In the genomic region with DNA sequence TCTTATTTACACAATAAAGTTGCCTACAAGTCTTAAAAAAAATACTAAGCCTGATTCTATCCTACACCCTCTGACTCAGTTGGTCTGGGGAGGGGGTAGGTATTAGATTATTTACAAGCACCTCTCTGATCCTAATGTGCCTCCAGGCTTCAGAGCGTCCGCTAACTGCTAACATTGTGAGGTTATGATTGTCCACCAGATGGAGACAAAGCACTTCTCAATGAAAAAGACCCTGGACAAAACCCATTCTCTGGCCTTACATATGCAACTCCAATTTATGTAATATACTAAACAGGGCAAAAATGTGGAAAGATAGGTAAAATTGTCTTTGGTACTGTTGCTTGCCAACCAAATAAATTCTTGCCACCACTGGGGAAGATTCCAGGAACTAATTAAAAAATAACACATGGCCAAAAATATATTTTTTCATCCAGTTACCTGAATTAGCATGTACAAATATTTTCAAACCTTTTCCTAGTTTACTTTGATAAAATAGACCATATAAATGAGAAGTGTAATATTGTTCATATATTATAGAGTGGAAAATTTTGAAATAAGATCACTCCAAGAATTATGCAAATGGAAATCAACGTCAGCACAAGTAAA, we compare ENCODE assay signal across 8 cellular contexts.
DNase-seq lines count a peak whose midpoint lies in the region; ATAC-seq and TF ChIP-seq lines count a peak whose summit lies in the region.

No MANE protein-coding gene starts in this region.

- no peaks in the 10 kb centered on the region for H3K36me3 ChIP-seq in HEK293 (ENCODE audit: control insufficient read depth in 2 of 2, insufficient read depth in 1 of 2, low read length in 2 of 2)

- H3K4me3 Mint-ChIP-seq in effector memory CD8-positive, alpha-beta T cell, result no peak overlapping the region

- no peak for TF ChIP-seq POLR2A in GM18505 (IDR thresholded peaks at IDR 0.05; ENCODE audit: borderline replicate concordance, extremely low read depth, insufficient read depth, insufficient read length)

- DNase-seq in stimulated activated CD4-positive, alpha-beta T cell treated with anti-CD3 and anti-CD28 coated beads, Interleukin-2, amount 100 ng/mL, for 4 hours (ENCODE audit: low read depth), result peak; percentile 12
- no peak for DNase-seq in stimulated activated CD4-positive, alpha-beta T cell treated with anti-CD3 and anti-CD28 coated beads, Interleukin-12 subunit alpha, Interleukin-12 subunit beta, amount 100 ng/mL, for 4 hours
- DNase-seq in NCI-H1694 treated with DMSO at 0.1 percent for 48 hours (lab: John Stamatoyannopoulos, UW) (peak; percentile 67), SW480 (ENCODE audit: low spot score) (peak; percentile 67), lung microvascular endothelial cell (ENCODE audit: low read depth in 2 of 2) (peak; percentile 70 to 81)
- peak; percentile 25 to 49 (median 32) for DNase-seq in effector memory CD8-positive, alpha-beta T cell

- CTCF ChIA-PET in HEK293 (lab: Yijun Ruan, JAX), result interaction anchor here (0.6 to 1.4 kb wide), 8 partner anchors 9 to 1072 kb away, joined by 3 to 4 read pairs (median 3); no protein-coding TSS in a partner anchor

- POLR2A ChIA-PET in HEK293 (lab: Yijun Ruan, JAX), result no interaction called here

- H3K27ac ChIP-seq in HEK293 (ENCODE audit: extremely low read depth, low read depth, low read length), result no peak overlapping the region

- peak; percentile 73 for ATAC-seq in effector memory CD8-positive, alpha-beta T cell (replicated peaks)
- ATAC-seq in GM18505 (IDR thresholded peaks at IDR 0.05; ENCODE audit: unreplicated experiment), result no peak

- no peaks in the 10 kb centered on the region for H3K9me3 ChIP-seq in HEK293 (ENCODE audit: control insufficient read depth, insufficient read depth, low read depth, low read length)

- TF ChIP-seq CTCF in HEK293 (tag by site-specific recombination; IDR thresholded peaks at IDR 0.05), result peak; percentile 62

- H3K4me1 Mint-ChIP-seq in effector memory CD8-positive, alpha-beta T cell (ENCODE audit: low read depth in 2 of 2), result peaks cover 0 to 3% of the 10 kb centered on the region in 2 donors

- H3K4me1 ChIP-seq in HEK293 (ENCODE audit: control insufficient read depth, insufficient read depth, low read length), result no peaks in the 10 kb centered on the region

- H3K27me3 Mint-ChIP-seq in effector memory CD8-positive, alpha-beta T cell, result peaks cover 12 to 39% of the 10 kb centered on the region in 2 donors

- H3K36me3 Mint-ChIP-seq in effector memory CD8-positive, alpha-beta T cell (ENCODE audit: insufficient read depth), result peaks cover 3% of the 10 kb centered on the region

- no peak overlapping the region for H3K27ac Mint-ChIP-seq in effector memory CD8-positive, alpha-beta T cell

- H3K9me3 Mint-ChIP-seq in effector memory CD8-positive, alpha-beta T cell, result no peaks in the 10 kb centered on the region

- no peak overlapping the region for H3K4me3 ChIP-seq in HEK293 (ENCODE audit: low read depth, low read length)

TF ChIP-seq in HEK293, 187 proteins besides CTCF, POLR2A, EP300 and RAD21:
- no peak for TF ChIP-seq ZNF37A (tag by site-specific recombination; IDR thresholded peaks at IDR 0.05)
- TF ChIP-seq ZNF654 (tag by site-specific recombination; IDR thresholded peaks at IDR 0.05; ENCODE audit: low read depth), result peak; percentile 90
